In the genomic region with DNA sequence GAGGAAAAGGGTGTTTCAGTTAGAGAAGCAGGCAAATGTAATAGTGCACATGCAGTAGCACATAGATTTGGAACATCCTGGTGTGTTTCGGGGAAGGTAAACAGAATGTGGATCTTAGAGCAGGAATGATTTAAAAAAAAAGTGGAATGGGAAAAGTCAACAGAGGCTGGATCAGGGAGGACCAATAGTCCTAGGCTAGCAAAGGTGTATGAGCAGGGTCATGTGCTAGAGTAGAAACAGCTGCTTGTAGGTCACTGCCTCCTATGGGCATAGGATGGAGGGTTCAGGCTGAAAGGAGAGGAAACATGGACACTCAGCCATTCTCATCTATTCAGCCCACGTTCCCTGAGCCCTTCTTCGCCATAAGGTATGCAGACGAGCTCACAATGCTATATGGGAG, we compare ENCODE assay signal across 1 cellular context.
TF ChIP-seq lines count a peak whose summit lies in the region.

No MANE protein-coding gene starts in this region.

TF ChIP-seq in GM23338, 12 proteins besides CTCF, POLR2A, EP300 and RAD21 (continued from another document):
- TF ChIP-seq, protein P1, sequence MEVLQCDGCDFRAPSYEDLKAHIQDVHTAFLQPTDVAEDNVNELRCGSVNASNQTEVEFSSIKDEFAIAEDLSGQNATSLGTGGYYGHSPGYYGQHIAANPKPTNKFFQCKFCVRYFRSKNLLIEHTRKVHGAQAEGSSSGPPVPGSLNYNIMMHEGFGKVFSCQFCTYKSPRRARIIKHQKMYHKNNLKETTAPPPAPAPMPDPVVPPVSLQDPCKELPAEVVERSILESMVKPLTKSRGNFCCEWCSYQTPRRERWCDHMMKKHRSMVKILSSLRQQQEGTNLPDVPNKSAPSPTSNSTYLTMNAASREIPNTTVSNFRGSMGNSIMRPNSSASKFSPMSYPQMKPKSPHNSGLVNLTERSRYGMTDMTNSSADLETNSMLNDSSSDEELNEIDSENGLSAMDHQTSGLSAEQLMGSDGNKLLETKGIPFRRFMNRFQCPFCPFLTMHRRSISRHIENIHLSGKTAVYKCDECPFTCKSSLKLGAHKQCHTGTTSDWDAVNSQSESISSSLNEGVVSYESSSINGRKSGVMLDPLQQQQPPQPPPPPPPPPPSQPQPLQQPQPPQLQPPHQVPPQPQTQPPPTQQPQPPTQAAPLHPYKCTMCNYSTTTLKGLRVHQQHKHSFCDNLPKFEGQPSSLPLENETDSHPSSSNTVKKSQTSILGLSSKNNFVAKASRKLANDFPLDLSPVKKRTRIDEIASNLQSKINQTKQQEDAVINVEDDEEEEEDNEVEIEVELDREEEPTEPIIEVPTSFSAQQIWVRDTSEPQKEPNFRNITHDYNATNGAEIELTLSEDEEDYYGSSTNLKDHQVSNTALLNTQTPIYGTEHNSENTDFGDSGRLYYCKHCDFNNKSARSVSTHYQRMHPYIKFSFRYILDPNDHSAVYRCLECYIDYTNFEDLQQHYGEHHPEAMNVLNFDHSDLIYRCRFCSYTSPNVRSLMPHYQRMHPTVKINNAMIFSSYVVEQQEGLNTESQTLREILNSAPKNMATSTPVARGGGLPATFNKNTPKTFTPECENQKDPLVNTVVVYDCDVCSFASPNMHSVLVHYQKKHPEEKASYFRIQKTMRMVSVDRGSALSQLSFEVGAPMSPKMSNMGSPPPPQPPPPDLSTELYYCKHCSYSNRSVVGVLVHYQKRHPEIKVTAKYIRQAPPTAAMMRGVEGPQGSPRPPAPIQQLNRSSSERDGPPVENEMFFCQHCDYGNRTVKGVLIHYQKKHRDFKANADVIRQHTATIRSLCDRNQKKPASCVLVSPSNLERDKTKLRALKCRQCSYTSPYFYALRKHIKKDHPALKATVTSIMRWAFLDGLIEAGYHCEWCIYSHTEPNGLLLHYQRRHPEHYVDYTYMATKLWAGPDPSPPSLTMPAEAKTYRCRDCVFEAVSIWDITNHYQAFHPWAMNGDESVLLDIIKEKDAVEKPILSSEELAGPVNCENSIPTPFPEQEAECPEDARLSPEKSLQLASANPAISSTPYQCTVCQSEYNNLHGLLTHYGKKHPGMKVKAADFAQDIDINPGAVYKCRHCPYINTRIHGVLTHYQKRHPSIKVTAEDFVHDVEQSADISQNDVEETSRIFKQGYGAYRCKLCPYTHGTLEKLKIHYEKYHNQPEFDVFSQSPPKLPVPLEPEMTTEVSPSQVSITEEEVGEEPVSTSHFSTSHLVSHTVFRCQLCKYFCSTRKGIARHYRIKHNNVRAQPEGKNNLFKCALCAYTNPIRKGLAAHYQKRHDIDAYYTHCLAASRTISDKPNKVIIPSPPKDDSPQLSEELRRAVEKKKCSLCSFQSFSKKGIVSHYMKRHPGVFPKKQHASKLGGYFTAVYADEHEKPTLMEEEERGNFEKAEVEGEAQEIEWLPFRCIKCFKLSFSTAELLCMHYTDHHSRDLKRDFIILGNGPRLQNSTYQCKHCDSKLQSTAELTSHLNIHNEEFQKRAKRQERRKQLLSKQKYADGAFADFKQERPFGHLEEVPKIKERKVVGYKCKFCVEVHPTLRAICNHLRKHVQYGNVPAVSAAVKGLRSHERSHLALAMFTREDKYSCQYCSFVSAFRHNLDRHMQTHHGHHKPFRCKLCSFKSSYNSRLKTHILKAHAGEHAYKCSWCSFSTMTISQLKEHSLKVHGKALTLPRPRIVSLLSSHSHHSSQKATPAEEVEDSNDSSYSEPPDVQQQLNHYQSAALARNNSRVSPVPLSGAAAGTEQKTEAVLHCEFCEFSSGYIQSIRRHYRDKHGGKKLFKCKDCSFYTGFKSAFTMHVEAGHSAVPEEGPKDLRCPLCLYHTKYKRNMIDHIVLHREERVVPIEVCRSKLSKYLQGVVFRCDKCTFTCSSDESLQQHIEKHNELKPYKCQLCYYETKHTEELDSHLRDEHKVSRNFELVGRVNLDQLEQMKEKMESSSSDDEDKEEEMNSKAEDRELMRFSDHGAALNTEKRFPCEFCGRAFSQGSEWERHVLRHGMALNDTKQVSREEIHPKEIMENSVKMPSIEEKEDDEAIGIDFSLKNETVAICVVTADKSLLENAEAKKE (CRISPR knock-in tag; IDR thresholded peaks at IDR 0.05) = no peak
TF ChIP-seq in GM23338: peak in this region for 0.
